ENCODE assay signal across 7 cellular contexts in genomic region chr17:17051791-17052461, GRCh38.
A peak's percentile ranks its signal among the peaks of the same experiment; 100 is the strongest.
DNase-seq lines count a peak whose midpoint lies in the region; ATAC-seq and TF ChIP-seq lines count a peak whose summit lies in the region.

No MANE protein-coding gene starts in this region.

- no peaks in the 10 kb centered on the region for H3K9me3 ChIP-seq in HEK293 (ENCODE audit: control insufficient read depth, insufficient read depth, low read depth, low read length)
- H3K9me3 ChIP-seq in RWPE2 (ENCODE audit: severe bottlenecking), result no peaks in the 10 kb centered on the region

- peaks cover 0 to 18% of the 10 kb centered on the region in 2 experiments; a peak in 2 of 3 replicates for H3K36me3 ChIP-seq in HEK293 (ENCODE audit: control insufficient read depth in 2 of 2, insufficient read depth in 1 of 2, low read length in 2 of 2)
- H3K36me3 ChIP-seq in RWPE2 (ENCODE audit: low read depth), result peaks cover 21% of the 10 kb centered on the region

- CTCF ChIA-PET in HEK293 (lab: Yijun Ruan, JAX), result interaction anchor here (1.2 kb wide), 1 partner anchor 90 kb away, joined by 5 read pairs; no protein-coding TSS in a partner anchor

- ATAC-seq in RWPE2 (ENCODE audit: low read depth) (no peak; the same call in 2 of the 3 replicates), GM19455 (IDR thresholded peaks at IDR 0.05; ENCODE audit: unreplicated experiment) (no peak)
- ATAC-seq in stimulated activated naive B cell treated with anti-CD40 and anti-IgM and Interleukin-4, amounts not matched to agents 10 μg/mL and 1 μg/mL and 100 μg/mL, for 72 hours (replicated peaks), result peak; percentile 77 to 78

- TF ChIP-seq CTCF in HEK293 (tag by site-specific recombination; IDR thresholded peaks at IDR 0.05) (no peak), RWPE2 (IDR thresholded peaks at IDR 0.05; ENCODE audit: poor library complexity, severe bottlenecking) (no peak)

- H3K4me1 ChIP-seq in HEK293 (ENCODE audit: control insufficient read depth, insufficient read depth, low read length) (0 out of 2 replicates have a peak, but pooled peaks cover 7% of the 10 kb centered on the region), RWPE2 (ENCODE audit: insufficient read depth, poor library complexity, severe bottlenecking) (peaks cover 42% of the 10 kb centered on the region)

- H3K4me3 Mint-ChIP-seq in stimulated activated naive B cell treated with anti-CD40 and anti-IgM and Interleukin-4, amounts not matched to agents 10 μg/mL and 1 μg/mL and 100 μg/mL, for 72 hours, result peak overlapping the region in 1 of 2 donors; percentile 28

- peaks cover 56 to 83% of the 10 kb centered on the region in 2 donors for H3K4me1 Mint-ChIP-seq in stimulated activated naive B cell treated with anti-CD40 and anti-IgM and Interleukin-4, amounts not matched to agents 10 μg/mL and 1 μg/mL and 100 μg/mL, for 72 hours

- no peak overlapping the region for H3K27ac Mint-ChIP-seq in stimulated activated naive B cell treated with anti-CD40 and anti-IgM and Interleukin-4, amounts not matched to agents 10 μg/mL and 1 μg/mL and 100 μg/mL, for 72 hours

- DNase-seq in RWPE2 (ENCODE audit: low spot score) (no peak), hepatic stellate cell (ENCODE audit: low spot score) (peak; percentile 80), HUDEP-2 (lab: John Stamatoyannopoulos, UW; ENCODE audit: unreplicated experiment in 76 of 76) (no peak), iPS-NIHi7 (ENCODE audit: extremely low spot score) (no peak)
- DNase-seq in stimulated activated naive B cell treated with anti-CD40 and anti-IgM and Interleukin-4, amounts not matched to agents 10 μg/mL and 1 μg/mL and 100 μg/mL, for 72 hours, result no peak

- H3K27ac ChIP-seq in HEK293 (ENCODE audit: extremely low read depth, low read depth, low read length), result no peak overlapping the region
- H3K27ac ChIP-seq in RWPE2 (ENCODE audit: poor library complexity, severe bottlenecking), result peak overlapping the region; percentile 35

- no peaks in the 10 kb centered on the region for H3K27me3 Mint-ChIP-seq in stimulated activated naive B cell treated with anti-CD40 and anti-IgM and Interleukin-4, amounts not matched to agents 10 μg/mL and 1 μg/mL and 100 μg/mL, for 72 hours

- H3K27me3 ChIP-seq in RWPE2 (ENCODE audit: insufficient read depth, poor library complexity, severe bottlenecking), result no peaks in the 10 kb centered on the region

- POLR2A ChIA-PET in HEK293 (lab: Yijun Ruan, JAX), result interaction anchor here (0.9 kb wide), 1 partner anchor 24 kb away, joined by 3 read pairs; no protein-coding TSS in a partner anchor

- H3K4me3 ChIP-seq in HEK293 (ENCODE audit: low read depth, low read length), result no peak overlapping the region
- no peak overlapping the region for H3K4me3 ChIP-seq in RWPE2 (ENCODE audit: severe bottlenecking)

- no peaks in the 10 kb centered on the region for H3K9me3 Mint-ChIP-seq in stimulated activated naive B cell treated with anti-CD40 and anti-IgM and Interleukin-4, amounts not matched to agents 10 μg/mL and 1 μg/mL and 100 μg/mL, for 72 hours

- peaks cover 2 to 6% of the 10 kb centered on the region in 2 donors for H3K36me3 Mint-ChIP-seq in stimulated activated naive B cell treated with anti-CD40 and anti-IgM and Interleukin-4, amounts not matched to agents 10 μg/mL and 1 μg/mL and 100 μg/mL, for 72 hours

TF ChIP-seq in HEK293, 187 proteins besides CTCF, POLR2A, EP300 and RAD21:
- TF ChIP-seq ZIC2 (tag by site-specific recombination; IDR thresholded peaks at IDR 0.05), result 0 out of 2 replicates have a peak, but pooled peaks have one; percentile 52
- TF ChIP-seq, protein P1, sequence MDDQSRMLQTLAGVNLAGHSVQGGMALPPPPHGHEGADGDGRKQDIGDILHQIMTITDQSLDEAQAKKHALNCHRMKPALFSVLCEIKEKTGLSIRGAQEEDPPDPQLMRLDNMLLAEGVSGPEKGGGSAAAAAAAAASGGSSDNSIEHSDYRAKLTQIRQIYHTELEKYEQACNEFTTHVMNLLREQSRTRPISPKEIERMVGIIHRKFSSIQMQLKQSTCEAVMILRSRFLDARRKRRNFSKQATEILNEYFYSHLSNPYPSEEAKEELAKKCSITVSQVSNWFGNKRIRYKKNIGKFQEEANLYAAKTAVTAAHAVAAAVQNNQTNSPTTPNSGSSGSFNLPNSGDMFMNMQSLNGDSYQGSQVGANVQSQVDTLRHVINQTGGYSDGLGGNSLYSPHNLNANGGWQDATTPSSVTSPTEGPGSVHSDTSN (CRISPR knock-in tag; IDR thresholded peaks at IDR 0.05), result 0 out of 2 replicates have a peak, but pooled peaks have one; percentile 31
- TF ChIP-seq ZBTB6 (tag by site-specific recombination; IDR thresholded peaks at IDR 0.05), result 0 out of 2 replicates have a peak, but pooled peaks have one; percentile 26
- TF ChIP-seq FEZF1 (tag by site-specific recombination; IDR thresholded peaks at IDR 0.05), result no peak
- TF ChIP-seq ZNF530 (tag by site-specific recombination; IDR thresholded peaks at IDR 0.05; ENCODE audit: low read depth), result no peak
- TF ChIP-seq ZNF155 (tag by site-specific recombination; IDR thresholded peaks at IDR 0.05), result no peak
- TF ChIP-seq ZNF707 (tag by site-specific recombination; IDR thresholded peaks at IDR 0.05), result no peak

Comparison
In these comparisons a context has a peak if more than half of its experiments do, and no peak if none do; other contexts are left out.
1. ATAC-seq: peak in stimulated activated naive B cell treated with anti-CD40 and anti-IgM and Interleukin-4, amounts not matched to agents 10 μg/mL and 1 μg/mL and 100 μg/mL, for 72 hours (2 of 2); none in RWPE2 (single experiment) and GM19455 (single experiment).